Comparison of ENCODE assay signal across 1 cellular context in genomic region chr1:203796223-203796747, GRCh38.
TF ChIP-seq lines count a peak whose summit lies in the region.

No MANE protein-coding gene starts in this region.

TF ChIP-seq in K562, 482 proteins besides CTCF, POLR2A, EP300 and RAD21 (continued from another document and continues in another):
- peak; percentile 60; the same call in 1 of the 2 replicates for TF ChIP-seq TARDBP (IDR thresholded peaks at IDR 0.05)
- no peak for TF ChIP-seq SNRNP70 (optimal IDR thresholded peaks at IDR 0.05; ENCODE audit: low read depth, low read length)
- TF ChIP-seq GABPB2 (CRISPR knock-in tag; conservative IDR thresholded peaks at IDR 0.05) = no peak
- TF ChIP-seq NFIX (CRISPR knock-in tag; IDR thresholded peaks at IDR 0.05; ENCODE audit: low read depth) = no peak
- TF ChIP-seq PYGO2 (tag; IDR thresholded peaks at IDR 0.05) = 0 out of 2 replicates have a peak, but pooled peaks have one; percentile 44
- 0 out of 2 replicates have a peak, but pooled peaks have one; percentile 27 for TF ChIP-seq ARID4B (CRISPR knock-in tag; IDR thresholded peaks at IDR 0.05)
- peak; percentile 9; the same call in 1 of the 2 replicates for TF ChIP-seq CREB3L1 (IDR thresholded peaks at IDR 0.05; ENCODE audit: borderline replicate concordance, low read depth)
- TF ChIP-seq CC2D1A (IDR thresholded peaks at IDR 0.05) = no peak
- no peak; a peak in 1 of 4 replicates for TF ChIP-seq MAZ (CRISPR knock-in tag; conservative IDR thresholded peaks at IDR 0.05 in 1 of 2, IDR thresholded peaks at IDR 0.05 in 1 of 2)
- no peak for TF ChIP-seq PHF20 (IDR thresholded peaks at IDR 0.05; ENCODE audit: partially characterized antibody)
- peak; percentile 77 to 91 (median 81); a peak in 4 of 6 replicates for TF ChIP-seq ZBTB11 (CRISPR knock-in tag; IDR thresholded peaks at IDR 0.05)
- TF ChIP-seq ZNF584 (CRISPR knock-in tag; IDR thresholded peaks at IDR 0.05; ENCODE audit: low read depth) = no peak
- no peak for TF ChIP-seq ZNF785 (CRISPR knock-in tag; IDR thresholded peaks at IDR 0.05)
- TF ChIP-seq VEZF1 (CRISPR knock-in tag; IDR thresholded peaks at IDR 0.05) = no peak
- no peak for TF ChIP-seq ZBTB7A (IDR thresholded peaks at IDR 0.05; ENCODE audit: borderline replicate concordance, control insufficient read depth, low read depth, low read length)
- TF ChIP-seq TAF7 (tag; IDR thresholded peaks at IDR 0.05) = peak; percentile 24; the same call in 1 of the 2 replicates
- 0 out of 2 replicates have a peak, but pooled peaks have one; percentile 77 for TF ChIP-seq STAT6 (CRISPR knock-in tag; IDR thresholded peaks at IDR 0.05)
- TF ChIP-seq DIDO1 (tag; IDR thresholded peaks at IDR 0.05; ENCODE audit: low read depth) = peak; percentile 67
- TF ChIP-seq NONO (IDR thresholded peaks at IDR 0.05; ENCODE audit: low read depth in 2 of 2, low read length in 1 of 2) = no peak
- TF ChIP-seq CUX1 (CRISPR knock-in tag; IDR thresholded peaks at IDR 0.05) = 0 out of 2 replicates have a peak, but pooled peaks have one; percentile 15
- TF ChIP-seq RREB1 (CRISPR knock-in tag; IDR thresholded peaks at IDR 0.05) = no peak
- TF ChIP-seq DLX4 (CRISPR knock-in tag; IDR thresholded peaks at IDR 0.05) = no peak
- no peak for TF ChIP-seq YBX1 (IDR thresholded peaks at IDR 0.05)
- no peak for TF ChIP-seq TAF1 (IDR thresholded peaks at IDR 0.05; ENCODE audit: control insufficient read depth, extremely low read depth, insufficient read depth, low read length, severe bottlenecking)
